Comparison of ENCODE assay signal across 4 cellular contexts in genomic region chr11:23887122-23887521, GRCh38.
DNase-seq lines count a peak whose midpoint lies in the region; FAIRE-seq and TF ChIP-seq lines count a peak whose summit lies in the region.
"Not testable (repeated sequence)": the region's sequence is repeated elsewhere in the genome, so short reads cannot be mapped to it uniquely, and the experiment has no call there.

No MANE protein-coding gene starts in this region.

- H2BK15ac ChIP-seq in H9 (ENCODE audit: low read depth, low read length); H1 (ENCODE audit: low read length); mesendoderm (replicated peaks; ENCODE audit: low read depth): not testable (repeated sequence)

- CTCF ChIA-PET in H1 (lab: Charles Lee; ENCODE audit: partially characterized antibody) = interaction anchor here (0.6 to 1.1 kb wide), 3 partner anchors 18 to 520 kb away, joined by 3 read pairs; no protein-coding TSS in a partner anchor

- not testable (repeated sequence) for H2AFZ ChIP-seq in H9 (ENCODE audit: low read length); H1 (ENCODE audit: low read length)

- not testable (repeated sequence) for DNase-seq in H9; H1 (ENCODE audit: low read depth in 1 of 2, low spot score in 2 of 2)
- peak; percentile 59 for DNase-seq in mesendoderm

- H2BK12ac ChIP-seq in H9 (ENCODE audit: insufficient read length, low read depth, low read length); H1 (ENCODE audit: low read depth, low read length): not testable (repeated sequence)

- H3K27me3 ChIP-seq in H9 (ENCODE audit: insufficient read depth, low read length); HUES64 (ENCODE audit: insufficient read depth, low read length); H1 (replicated peaks in 1 of 4; ENCODE audit: control insufficient read depth in 3 of 4, extremely low read depth in 1 of 4, insufficient read depth in 3 of 4, low read length in 3 of 4); mesendoderm (ENCODE audit: insufficient read depth, low read length, poor library complexity): not testable (repeated sequence)

- not testable (repeated sequence) for H3K4ac ChIP-seq in H9 (ENCODE audit: low read depth, low read length); H1 (replicated peaks; ENCODE audit: insufficient read length, low read depth, low read length); mesendoderm (ENCODE audit: low read depth, low read length)

- H3K27ac Mint-ChIP-seq in H9 = peak overlapping the region in 2 of 3 experiments; percentile 1 to 84; a peak in 2 of 7 replicates

- not testable (repeated sequence) for H3K23me2 ChIP-seq in H9 (ENCODE audit: insufficient read length, low read depth, low read length, poor library complexity, severe bottlenecking); H1 (ENCODE audit: low read depth, low read length)

- not testable (repeated sequence) for H2AK5ac ChIP-seq in H9 (ENCODE audit: insufficient read length, low read length); H1 (ENCODE audit: low read depth, low read length); mesendoderm (ENCODE audit: low read length)

- TF ChIP-seq EP300 in H1 (IDR thresholded peaks at IDR 0.05; ENCODE audit: borderline replicate concordance in 1 of 2, low read depth in 2 of 2, low read length in 2 of 2) = not testable (repeated sequence)

- H3K9ac ChIP-seq in H9 (ENCODE audit: extremely low read depth, insufficient read length, low read length); HUES64 (ENCODE audit: low read depth, low read length); H1 (replicated peaks in 1 of 4; ENCODE audit: extremely low read depth in 1 of 4, low read depth in 3 of 4, low read length in 3 of 4); mesendoderm (ENCODE audit: low read length): not testable (repeated sequence)

- H2BK20ac ChIP-seq in H9 (ENCODE audit: low read depth, low read length, poor library complexity, severe bottlenecking); H1 (ENCODE audit: low read length): not testable (repeated sequence)

- not testable (repeated sequence) for H3K4me2 ChIP-seq in H9 (ENCODE audit: insufficient read depth, insufficient read length, low read length); H1 (ENCODE audit: insufficient read depth in 1 of 2, low read depth in 2 of 2, low read length in 2 of 2); mesendoderm (ENCODE audit: low read length)

- H3K36me3 ChIP-seq in HUES64 (ENCODE audit: insufficient read depth, low read length); H1 (ENCODE audit: control insufficient read depth in 2 of 4, insufficient read depth in 4 of 4, low read length in 3 of 4); mesendoderm (ENCODE audit: control insufficient read depth, insufficient read depth, low read length): not testable (repeated sequence)

- not testable (repeated sequence) for H3K23ac ChIP-seq in H9 (ENCODE audit: insufficient read length, low read depth, low read length); H1 (ENCODE audit: insufficient read length); mesendoderm (ENCODE audit: low read length)

- POLR2A ChIA-PET in H1 (lab: Charles Lee; ENCODE audit: partially characterized antibody) = not testable (repeated sequence)

- TF ChIP-seq CTCF in H9 (conservative IDR thresholded peaks at IDR 0.05); H1 (IDR thresholded peaks at IDR 0.05; ENCODE audit: control extremely low read depth in 1 of 3, insufficient read depth in 1 of 3, low read depth in 1 of 3, low read length in 3 of 3): not testable (repeated sequence)

- H3K4me3 ChIP-seq in HUES64 (ENCODE audit: low read length); H1 (ENCODE audit: extremely low read depth in 1 of 4, insufficient read depth in 2 of 4, low read depth in 3 of 4, low read length in 4 of 4); mesendoderm (ENCODE audit: low read length): not testable (repeated sequence)

- not testable (repeated sequence) for H3K9me3 ChIP-seq in H9 (ENCODE audit: control insufficient read depth, low read depth, low read length); HUES64 (ENCODE audit: insufficient read depth, low read depth, low read length); H1 (ENCODE audit: insufficient read depth in 2 of 2, low read depth in 1 of 2, low read length in 1 of 2)

- H2BK120ac ChIP-seq in H9 (ENCODE audit: low read depth, low read length, poor library complexity, severe bottlenecking); H1 (replicated peaks; ENCODE audit: low read depth, low read length); mesendoderm (ENCODE audit: low read depth, low read length): not testable (repeated sequence)

- not testable (repeated sequence) for H4K20me1 ChIP-seq in H9 (ENCODE audit: control insufficient read depth, insufficient read depth, insufficient read length); H1 (replicated peaks in 1 of 2; ENCODE audit: control insufficient read depth in 1 of 2, insufficient read depth in 2 of 2, low read length in 2 of 2)

- H3K14ac ChIP-seq in H9 (ENCODE audit: insufficient read depth, low read length); H1 (ENCODE audit: insufficient read length): not testable (repeated sequence)

- H3K4me3 Mint-ChIP-seq in H9 = not testable (repeated sequence)

- H4K8ac ChIP-seq in H9 (replicated peaks; ENCODE audit: insufficient read length, low read depth, low read length); H1 (ENCODE audit: extremely low read depth, insufficient read depth, low read length); mesendoderm (ENCODE audit: low read depth, low read length): not testable (repeated sequence)

- H3K79me1 ChIP-seq in H9 (ENCODE audit: insufficient read depth, low read depth, low read length, poor library complexity, severe bottlenecking); H1 (ENCODE audit: low read depth, low read length); mesendoderm (ENCODE audit: low read length): not testable (repeated sequence)

- not testable (repeated sequence) for H3K18ac ChIP-seq in H9 (ENCODE audit: insufficient read length, low read depth, low read length); H1 (ENCODE audit: extremely low read depth, low read length)
- H3K18ac ChIP-seq in mesendoderm (ENCODE audit: low read length) = peak overlapping the region; percentile 75

- H3T11ph ChIP-seq in H9 (ENCODE audit: low read length) = not testable (repeated sequence)

- not testable (repeated sequence) for H2BK5ac ChIP-seq in H9 (ENCODE audit: insufficient read length, low read length); mesendoderm (ENCODE audit: low read length)
- H2BK5ac ChIP-seq in H1 (ENCODE audit: low read depth, low read length) = peak overlapping the region; percentile 66; the same call in 1 of the 2 replicates

- not testable (repeated sequence) for H3K36me3 Mint-ChIP-seq in H9 (ENCODE audit: insufficient read depth in 1 of 3, low read depth in 3 of 3)

- H3K9me3 Mint-ChIP-seq in H9 = not testable (repeated sequence)

- not testable (repeated sequence) for H3K4me1 Mint-ChIP-seq in H9

- H3K56ac ChIP-seq in H9 (ENCODE audit: insufficient read length, low read depth, low read length); H1 (replicated peaks; ENCODE audit: insufficient read length, low read depth, low read length); mesendoderm (ENCODE audit: low read length): not testable (repeated sequence)

- not testable (repeated sequence) for TF ChIP-seq POLR2A in H1 (IDR thresholded peaks at IDR 0.05; ENCODE audit: control extremely low read depth in 1 of 2, low read depth in 2 of 2, low read length in 2 of 2)

- H3K79me2 ChIP-seq in H9 (ENCODE audit: insufficient read depth, low read length); H1 (ENCODE audit: control insufficient read depth in 1 of 2, insufficient read depth in 2 of 2, low read length in 2 of 2); mesendoderm (ENCODE audit: control insufficient read depth, insufficient read depth, low read length): not testable (repeated sequence)

- H3K4me1 ChIP-seq in H9 (ENCODE audit: insufficient read depth, low read length); HUES64 (ENCODE audit: insufficient read depth, low read length); H1 (replicated peaks in 1 of 4; ENCODE audit: control insufficient read depth in 3 of 4, insufficient read depth in 4 of 4, low read length in 3 of 4); mesendoderm (ENCODE audit: control insufficient read depth, low read depth, low read length): not testable (repeated sequence)

- not testable (repeated sequence) for H3K27ac ChIP-seq in H9 (ENCODE audit: insufficient read length, low read depth, low read length); H1 (ENCODE audit: low read depth, low read length)
- H3K27ac ChIP-seq in HUES64 (ENCODE audit: low read depth, low read length) (peak overlapping the region; percentile 62), mesendoderm (ENCODE audit: low read depth, low read length) (peak overlapping the region; percentile 51)

- H4K5ac ChIP-seq in H9 (ENCODE audit: insufficient read length, low read depth, low read length); H1 (ENCODE audit: insufficient read length, low read depth, low read length); mesendoderm (ENCODE audit: low read length): not testable (repeated sequence)

- not testable (repeated sequence) for H4K91ac ChIP-seq in H9 (ENCODE audit: insufficient read length, low read depth, low read length); H1 (replicated peaks; ENCODE audit: insufficient read length, low read length)

- not testable (repeated sequence) for H3K27me3 Mint-ChIP-seq in H9 (ENCODE audit: low read depth)

- FAIRE-seq in H1 (lab: Jason Lieb, UNC) = not testable (repeated sequence)

- TF ChIP-seq RAD21 in H1 (IDR thresholded peaks at IDR 0.05 in 1 of 2, conservative IDR thresholded peaks at IDR 0.05 in 1 of 2; ENCODE audit: low read depth in 2 of 2, low read length in 2 of 2) = not testable (repeated sequence)

- no CpG with 5 or more reads among the region's 4 CpGs for WGBS in H9 (ENCODE audit: extremely low coverage, insufficient read length, low lambda C conversion rate)
- WGBS in HUES64 = 71% methylated on average over 3 of the region's 4 CpGs
- 85% methylated on average over 4 of the region's 4 CpGs; no CpG with 5 or more reads in 1 of the 2 experiments for WGBS in H1 (ENCODE audit: extremely low coverage in 1 of 2, insufficient coverage in 1 of 2, insufficient read length in 1 of 2, insufficient replicate concordance in 2 of 2, low coverage in 1 of 2, low lambda C conversion rate in 2 of 2, missing lambda C conversion rate in 1 of 2), 2 experiments
- WGBS in mesendoderm (ENCODE audit: extremely low coverage, insufficient coverage, low lambda C conversion rate) = no CpG with 5 or more reads among the region's 4 CpGs
